14 cellular contexts compared by ENCODE assay signal in the genomic region with DNA sequence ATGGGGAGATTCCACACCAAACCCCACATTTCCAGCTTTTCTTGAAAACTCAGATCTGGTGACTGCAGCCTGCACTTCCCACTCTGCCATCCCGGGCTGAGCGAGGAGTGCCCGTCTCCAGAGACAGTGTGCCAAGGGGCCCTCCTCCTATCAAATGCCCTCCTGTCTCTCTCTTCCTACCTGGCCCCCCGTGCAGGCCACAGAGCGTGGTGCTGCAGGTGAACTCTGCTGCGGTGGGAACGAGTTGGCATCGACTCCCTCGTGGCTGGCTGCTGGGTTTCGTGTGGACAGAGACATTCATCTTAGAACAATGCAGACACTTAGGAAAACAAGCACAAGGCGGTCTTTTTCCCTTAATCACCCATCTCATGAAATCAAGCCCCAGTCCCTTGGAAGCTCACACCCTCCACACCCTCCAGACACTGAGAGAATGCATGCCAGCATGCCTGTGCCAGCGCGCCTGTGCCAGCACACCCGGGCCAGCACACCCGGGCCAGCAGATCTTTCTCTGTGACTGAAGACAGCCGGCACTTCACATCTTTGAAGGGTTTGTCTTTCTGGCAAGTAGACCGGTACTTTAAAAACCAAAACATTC.
DNase-seq lines count a peak whose midpoint lies in the region; FAIRE-seq and TF ChIP-seq lines count a peak whose summit lies in the region.
"Had no signal": no experiment of that assay in that cellular context is flagged by ENCODE, and none has a peak within 500 bp of the region (broad histone marks: within the 10 kb centered on the region; RNA-seq: fewer than 3 reads in every experiment).

No MANE protein-coding gene starts in this region.

- in situ Hi-C loops in GM13977 (cut with MboI; ENCODE audit: low pct_unique_long_range_greater_than_20kb, low sequenced_read_pairs, unreplicated experiment): loop anchor here (25.0 kb wide), 1 partner anchor 548 kb away; no protein-coding TSS in a partner anchor

- H3K9me3 Mint-ChIP-seq in progenitor cell of endocrine pancreas (ENCODE audit: low read depth): no peaks in the 10 kb centered on the region

- H3K27me3 Mint-ChIP-seq in progenitor cell of endocrine pancreas: no peaks in the 10 kb centered on the region

- peaks cover 2% of the 10 kb centered on the region for H3K36me3 Mint-ChIP-seq in progenitor cell of endocrine pancreas (ENCODE audit: insufficient read depth)

- no peak overlapping the region for H3K4me3 Mint-ChIP-seq in progenitor cell of endocrine pancreas (ENCODE audit: low read depth)
- H3K4me3 Mint-ChIP-seq: mesothelial cell of epicardium had no signal

- no peak overlapping the region for H3K4me3 ChIP-seq in bronchial epithelial cell (ENCODE audit: low read depth, low read length)
- H3K4me3 ChIP-seq in skeletal muscle tissue (ENCODE audit: low read length in 3 of 3): peak overlapping the region in 1 of 3 donors; percentile 17

- H3K36me3 ChIP-seq in bronchial epithelial cell (ENCODE audit: control insufficient read depth, insufficient read depth, low read length) (no peaks in the 10 kb centered on the region), skeletal muscle tissue (ENCODE audit: control insufficient read depth in 3 of 3, insufficient read depth in 3 of 3, low read length in 3 of 3) (peaks cover 1 to 9% (median 4%) of the 10 kb centered on the region in 3 donors)

- no peak overlapping the region for H3K27ac ChIP-seq in skeletal muscle tissue (ENCODE audit: low read depth, low read length)

- H3K27ac Mint-ChIP-seq in progenitor cell of endocrine pancreas: no peak overlapping the region
- H3K27ac Mint-ChIP-seq: mesothelial cell of epicardium had no signal

- H3K4me1 ChIP-seq in skeletal muscle tissue (ENCODE audit: control insufficient read depth in 3 of 3, insufficient read depth in 3 of 3, low read length in 3 of 3): peaks cover 53 to 63% (median 61%) of the 10 kb centered on the region in 3 donors

- FAIRE-seq in bronchial epithelial cell (lab: Jason Lieb, UNC): peak; percentile 68

- H3K9ac ChIP-seq in skeletal muscle tissue (ENCODE audit: low read depth in 1 of 3, low read length in 3 of 3): peak overlapping the region in 2 of 3 donors; percentile 17 to 45

- H3K4me1 Mint-ChIP-seq in progenitor cell of endocrine pancreas (ENCODE audit: low read depth): no peaks in the 10 kb centered on the region

- DNase-seq in HPDE6-E6E7 (ENCODE audit: extremely low spot score) (peak; percentile 14), bronchial epithelial cell (ENCODE audit: low read depth) (peak; percentile 76), iris pigment epithelial cell (ENCODE audit: low read depth) (peak; percentile 33), progenitor cell of endocrine pancreas (ENCODE audit: low spot score, unreplicated experiment) (no peak), H4 (ENCODE audit: low spot score) (no peak), GM13977 (ENCODE audit: low spot score) (no peak), NCI-H510A treated with DMSO at 0.1 percent for 48 hours (lab: John Stamatoyannopoulos, UW) (no peak)
- DNase-seq: amniotic stem cell; NCI-H524; stimulated activated CD4-positive, alpha-beta T cell treated with anti-CD3 and anti-CD28 coated beads, Interleukin-15, amount 100 ng/mL, for 24 hours; stimulated activated naive CD4-positive, alpha-beta T cell; SW 1271 had no signal

- TF ChIP-seq CTCF in bronchial epithelial cell (IDR thresholded peaks at IDR 0.05; ENCODE audit: insufficient read depth, low read length, severe bottlenecking) (no peak), progenitor cell of endocrine pancreas (IDR thresholded peaks at IDR 0.05; ENCODE audit: unreplicated experiment) (no peak), GM13977 (IDR thresholded peaks at IDR 0.05; ENCODE audit: extremely low read depth, insufficient read depth, missing control alignments) (no peak)

- no peaks in the 10 kb centered on the region for H3K27me3 ChIP-seq in bronchial epithelial cell (ENCODE audit: control insufficient read depth, insufficient read depth, low read length)
- no peaks in the 10 kb centered on the region for H3K27me3 ChIP-seq in skeletal muscle tissue (ENCODE audit: control insufficient read depth in 3 of 3, insufficient read depth in 3 of 3, low read length in 3 of 3)

- H3K9me3 ChIP-seq in skeletal muscle tissue (ENCODE audit: control insufficient read depth in 3 of 3, low read length in 3 of 3): no peaks in the 10 kb centered on the region

Comparison
In these comparisons a context has a peak if more than half of its experiments do, and no peak if none do; other contexts are left out.
1. DNase-seq: peak in HPDE6-E6E7 (single experiment), bronchial epithelial cell (single experiment) and iris pigment epithelial cell (single experiment); none in progenitor cell of endocrine pancreas (single experiment), H4 (single experiment), GM13977 (single experiment) and NCI-H510A treated with DMSO at 0.1 percent for 48 hours (single experiment).